8 cellular contexts compared by ENCODE assay signal in genomic region chr15:75346796-75347221, GRCh38. TPM values are rescaled to one million over a fixed set of nuclear protein-coding genes. Genes with fewer than 3 reads are reported as not detected.
A peak's percentile ranks its signal among the peaks of the same experiment; 100 is the strongest.
DNase-seq lines count a peak whose midpoint lies in the region; ATAC-seq and TF ChIP-seq lines count a peak whose summit lies in the region.

TSS of gene NEIL1 (plus strand) at chr15:75347039. CDS start at chr15:75348906, 1,867 bp downstream.

- H3K4me3 ChIP-seq in smooth muscle cell, result peak within 1 kb of the TSS; percentile 83

- TF ChIP-seq CTCF in smooth muscle cell (IDR thresholded peaks at IDR 0.05; ENCODE audit: borderline replicate concordance, insufficient read depth, poor library complexity, severe bottlenecking), result no peak

- 20% methylated on average over 20 of the region's 20 CpGs for WGBS in smooth muscle cell (ENCODE audit: low lambda C conversion rate)

- H3K9me3 ChIP-seq in smooth muscle cell (replicated peaks; ENCODE audit: low read depth), result no peaks in the 10 kb centered on the region

- H3K4me1 ChIP-seq in smooth muscle cell (ENCODE audit: low read depth), result peaks cover 6% of the 10 kb centered on the region

- H3K4me1 Mint-ChIP-seq in T-helper 2 cell treated with Interferon-gamma antibody and Interleukin-4, amounts not matched to agents 5 μg/mL and 100 μg/mL, for 36 hours (ENCODE audit: low read depth), result peaks cover 14% of the 10 kb centered on the region

- H3K9ac ChIP-seq in smooth muscle cell (ENCODE audit: low read depth), result peak within 1 kb of the TSS; percentile 80

- no peak within 1 kb of the TSS for H3K27ac ChIP-seq in smooth muscle cell (ENCODE audit: low read depth)

- H3K27ac Mint-ChIP-seq in T-helper 2 cell treated with Interferon-gamma antibody and Interleukin-4, amounts not matched to agents 5 μg/mL and 100 μg/mL, for 36 hours, result peak within 1 kb of the TSS; percentile 26

- no peaks in the 10 kb centered on the region for H3K36me3 ChIP-seq in smooth muscle cell (ENCODE audit: low read depth)

- peaks cover 23% of the 10 kb centered on the region for H3K36me3 Mint-ChIP-seq in T-helper 2 cell treated with Interferon-gamma antibody and Interleukin-4, amounts not matched to agents 5 μg/mL and 100 μg/mL, for 36 hours (ENCODE audit: low read depth)

- peaks cover 18% of the 10 kb centered on the region for H3K9me3 Mint-ChIP-seq in T-helper 2 cell treated with Interferon-gamma antibody and Interleukin-4, amounts not matched to agents 5 μg/mL and 100 μg/mL, for 36 hours

- no peak for ATAC-seq in HG02981 (IDR thresholded peaks at IDR 0.05; ENCODE audit: unreplicated experiment)
- no peak for ATAC-seq in HG02623 (IDR thresholded peaks at IDR 0.05; ENCODE audit: unreplicated experiment)

- H3K79me2 ChIP-seq in smooth muscle cell (ENCODE audit: low read depth), result no peaks in the 10 kb centered on the region

- no peaks in the 10 kb centered on the region for H3F3A ChIP-seq in smooth muscle cell (ENCODE audit: low read depth)

- H3K27me3 ChIP-seq in smooth muscle cell (ENCODE audit: low read depth), result no peaks in the 10 kb centered on the region

- H3K27me3 Mint-ChIP-seq in T-helper 2 cell treated with Interferon-gamma antibody and Interleukin-4, amounts not matched to agents 5 μg/mL and 100 μg/mL, for 36 hours (ENCODE audit: low read depth), result peaks cover 31% of the 10 kb centered on the region

- H4K20me1 ChIP-seq in smooth muscle cell (ENCODE audit: low read depth), result no peaks in the 10 kb centered on the region

- DNase-seq in T-helper 2 cell treated with Interferon-gamma antibody and Interleukin-4, amounts not matched to agents 5 μg/mL and 100 μg/mL, for 36 hours (ENCODE audit: low spot score), result no peak
- DNase-seq in T-helper 2 cell (no peak), amniotic epithelial cell (ENCODE audit: low read depth) (peak; percentile 29), iPS-NIHi11 (ENCODE audit: low spot score) (peak; percentile 27), smooth muscle cell (lab: John Stamatoyannopoulos, UW; ENCODE audit: unreplicated experiment) (no peak), NCI-H524 (lab: John Stamatoyannopoulos, UW) (no peak)

- peak within 1 kb of the TSS; percentile 100 for H3K4me2 ChIP-seq in smooth muscle cell

- peak within 1 kb of the TSS; percentile 12 for H2AFZ ChIP-seq in smooth muscle cell (ENCODE audit: low read depth)

- peak within 1 kb of the TSS; percentile 75 for H3K4me3 Mint-ChIP-seq in T-helper 2 cell treated with Interferon-gamma antibody and Interleukin-4, amounts not matched to agents 5 μg/mL and 100 μg/mL, for 36 hours

RNA-seq across cellular contexts. Expression of gene NEIL1, which starts in this region (rescaled TPM):
- 2.5 and 4.1 TPM in 2 replicates for total RNA-seq in smooth muscle cell
- 15.1 and 20.3 TPM in 2 replicates for polyA plus RNA-seq in smooth muscle cell

Comparison
In these comparisons a context has a peak if more than half of its experiments do, and no peak if none do; other contexts are left out.
1. DNase-seq: peak in amniotic epithelial cell (single experiment) and iPS-NIHi11 (single experiment); none in T-helper 2 cell treated with Interferon-gamma antibody and Interleukin-4, amounts not matched to agents 5 μg/mL and 100 μg/mL, for 36 hours (single experiment), T-helper 2 cell (0 of 5), smooth muscle cell (single experiment) and NCI-H524 (0 of 2).